In the genomic region with DNA sequence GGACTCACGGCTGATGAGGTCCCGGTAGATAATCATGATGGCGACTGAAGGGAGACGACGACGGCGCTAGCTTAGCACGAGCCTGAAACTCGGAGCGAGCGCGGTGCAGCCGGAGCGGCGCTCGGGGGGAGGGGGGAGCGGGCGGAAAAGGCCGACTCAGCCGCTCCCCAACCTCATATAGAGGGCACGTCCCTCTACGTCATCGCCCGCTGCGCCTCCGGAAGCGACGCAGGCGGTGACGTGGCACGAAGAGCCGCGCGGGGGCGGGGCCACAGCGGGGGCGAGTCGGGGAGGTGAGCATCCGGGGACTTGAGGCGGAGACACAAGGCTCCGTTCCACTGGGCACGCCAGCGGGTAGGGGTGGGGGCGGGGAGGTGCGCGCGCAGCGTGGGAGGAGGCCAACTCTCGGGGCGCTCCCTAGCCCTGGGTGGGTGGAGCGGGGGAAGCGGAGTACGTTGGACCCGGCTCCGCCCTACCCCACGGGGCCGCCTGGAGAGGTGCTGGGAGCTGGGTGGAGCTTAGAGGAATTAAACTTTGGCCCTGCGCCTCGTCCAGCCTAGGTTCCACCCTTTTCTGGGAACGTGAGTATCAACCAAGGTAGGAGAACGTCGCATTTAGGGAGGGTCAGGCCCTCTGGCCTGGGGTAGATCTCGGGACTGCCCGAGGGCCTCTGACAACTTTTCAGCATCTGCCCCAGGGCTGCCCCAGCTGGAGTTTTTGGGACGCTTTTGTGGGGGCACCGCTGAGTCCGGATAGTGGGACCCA, we compare ENCODE assay signal across 8 cellular contexts. TPM values are rescaled to one million over a fixed set of nuclear protein-coding genes. Genes with fewer than 3 reads are reported as not detected.
A peak's percentile ranks its signal among the peaks of the same experiment; 100 is the strongest.
DNase-seq lines count a peak whose midpoint lies in the region; ATAC-seq and TF ChIP-seq lines count a peak whose summit lies in the region.

A gene (minus strand): TSS at position 150 of the 765 bp plus-strand sequence. CDS start 114 bp downstream, at position 36.

- DNase-seq in AG20443 (ENCODE audit: low spot score): peak; percentile 99
- peak; percentile 72 for DNase-seq in NCI-H510A (lab: John Stamatoyannopoulos, UW)
- DNase-seq in activated CD4-positive, alpha-beta T cell treated with anti-CD3 and anti-CD28 coated beads for 24 hours (ENCODE audit: low read depth in 2 of 2): peak; percentile 99 to 100
- DNase-seq in chondrocyte (ENCODE audit: low spot score): peak; percentile 99
- peak; percentile 94 for DNase-seq in kidney glomerular epithelial cell (lab: John Stamatoyannopoulos, UW)
- peak; percentile 99 to 100 for DNase-seq in stimulated activated CD4-positive, alpha-beta T cell treated with anti-CD3 and anti-CD28 coated beads, Interleukin-1b, Interleukin-23, amount 100 ng/mL, for 1 hour (ENCODE audit: low read depth in 2 of 2)

- TF ChIP-seq CTCF in chondrocyte (IDR thresholded peaks at IDR 0.05): peak; percentile 14

- H3K27me3 Mint-ChIP-seq in chondrocyte (ENCODE audit: low read depth): no peaks in the 10 kb centered on the region

- H3K27ac Mint-ChIP-seq in chondrocyte (ENCODE audit: unreplicated experiment): peak within 1 kb of the TSS; percentile 99

- H3K36me3 Mint-ChIP-seq in chondrocyte (ENCODE audit: low read depth): peaks cover 36% of the 10 kb centered on the region

- peaks cover 61% of the 10 kb centered on the region for H3K4me1 Mint-ChIP-seq in chondrocyte (ENCODE audit: low read depth)

- peak; percentile 88 for ATAC-seq in HG03432 (IDR thresholded peaks at IDR 0.05; ENCODE audit: unreplicated experiment)

- no peaks in the 10 kb centered on the region for H3K9me3 Mint-ChIP-seq in chondrocyte (ENCODE audit: low read depth)

- H3K4me3 Mint-ChIP-seq in chondrocyte (ENCODE audit: unreplicated experiment): peak within 1 kb of the TSS; percentile 94

- TF ChIP-seq POLR2A in GM19099 (IDR thresholded peaks at IDR 0.05; ENCODE audit: extremely low read depth, insufficient read length, low read depth): peak; percentile 98

RNA-seq across cellular contexts. Expression of the gene that starts here (rescaled TPM):
- 2,987 to 3,118 TPM (median 2,990 TPM) in 3 replicates for total RNA-seq in chondrocyte

Comparison
In these comparisons a context has a peak if more than half of its experiments do, and no peak if none do; other contexts are left out.
1. Peak in every context shown above with its lines: DNase-seq and ATAC-seq.